Comparison of ENCODE assay signal across 16 cellular contexts in the genomic region with DNA sequence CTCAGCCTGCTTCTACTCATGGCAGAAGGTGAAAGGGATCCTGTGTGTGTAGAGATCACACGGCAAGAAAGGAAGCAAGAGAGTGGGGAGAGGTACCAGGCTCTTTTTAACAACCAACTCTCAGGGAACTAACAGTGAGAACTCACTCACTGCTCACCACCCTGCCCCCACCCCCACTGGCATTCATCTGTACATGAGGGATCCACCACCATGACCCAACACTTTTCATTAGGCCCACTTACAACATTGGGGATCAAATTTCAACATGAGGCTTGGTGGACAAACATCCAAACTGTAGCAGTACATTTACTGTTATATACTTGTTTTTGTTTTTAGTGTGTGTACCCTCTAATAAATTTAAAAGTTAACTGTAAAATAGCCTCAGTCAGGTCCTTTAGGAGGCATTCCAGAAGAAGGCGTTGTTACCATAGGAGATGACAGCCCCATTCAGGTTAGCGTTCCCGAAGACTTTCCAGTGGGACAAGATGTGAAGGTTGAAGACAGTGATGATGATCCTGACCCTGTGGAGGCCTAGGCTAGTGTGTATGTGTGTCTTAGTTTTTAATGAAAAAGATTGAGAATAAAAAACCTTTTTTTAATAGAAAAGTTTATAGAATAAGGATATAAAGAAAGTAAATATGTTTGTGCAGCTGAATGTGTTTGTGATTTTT. TPM values are rescaled to one million over a fixed set of nuclear protein-coding genes. Genes with fewer than 3 reads are reported as not detected.
DNase-seq lines count a peak whose midpoint lies in the region; ATAC-seq and TF ChIP-seq lines count a peak whose summit lies in the region.
"Had no signal": no experiment of that assay in that cellular context is flagged by ENCODE, and none has a peak within 500 bp of the region (broad histone marks: within the 10 kb centered on the region; RNA-seq: fewer than 3 reads in every experiment).

No MANE protein-coding gene starts in this region.

- no peak for ATAC-seq in upper lobe of left lung (ENCODE audit: low FRiP score in 2 of 2)

- in situ Hi-C loops in G401 (cut with HindIII; ENCODE audit: low sequenced_read_pairs) = no loop called here

- H3K9me3 ChIP-seq in cardiac muscle cell (ENCODE audit: low read depth) (no peaks in the 10 kb centered on the region), left ventricle myocardium inferior (replicated peaks) (no peaks in the 10 kb centered on the region), SJCRH30 (replicated peaks) (no peaks in the 10 kb centered on the region), upper lobe of left lung (no peaks in the 10 kb centered on the region)
- H3K9me3 ChIP-seq: Caco-2, HAP-1, SK-N-SH, vagina had no signal

- H3K27me3 ChIP-seq in cardiac muscle cell (no peaks in the 10 kb centered on the region), left ventricle myocardium inferior (ENCODE audit: low read depth) (no peaks in the 10 kb centered on the region), SJCRH30 (no peaks in the 10 kb centered on the region), upper lobe of left lung (no peaks in the 10 kb centered on the region)
- H3K27me3 ChIP-seq: vagina had no signal

- 67 to 69% methylated on average over 4 of the region's 4 CpGs for WGBS in upper lobe of left lung, 2 donors

- H3K36me3 ChIP-seq in cardiac muscle cell = no peaks in the 10 kb centered on the region
- no peaks in the 10 kb centered on the region for H3K36me3 ChIP-seq in left ventricle myocardium inferior
- no peaks in the 10 kb centered on the region for H3K36me3 ChIP-seq in SJCRH30
- H3K36me3 ChIP-seq in upper lobe of left lung = peaks cover 0 to 3% (median 0%) of the 10 kb centered on the region in 4 donors
- H3K36me3 ChIP-seq: HAP-1, vagina had no signal

- TF ChIP-seq POLR2A in upper lobe of left lung (IDR thresholded peaks at IDR 0.05) = no peak

- peak overlapping the region; percentile 84 for H3K27ac ChIP-seq in cardiac muscle cell
- no peak overlapping the region for H3K27ac ChIP-seq in left ventricle myocardium inferior (replicated peaks)
- no peak overlapping the region for H3K27ac ChIP-seq in SJCRH30
- H3K27ac ChIP-seq in upper lobe of left lung = no peak overlapping the region
- H3K27ac ChIP-seq: vagina had no signal

- no peak overlapping the region for H3K4me3 ChIP-seq in cardiac muscle cell
- no peak overlapping the region for H3K4me3 ChIP-seq in left ventricle myocardium inferior
- H3K4me3 ChIP-seq in SJCRH30 = no peak overlapping the region
- H3K4me3 ChIP-seq in fibroblast of the aortic adventitia (ENCODE audit: low read depth, low read length) = no peak overlapping the region
- no peak overlapping the region for H3K4me3 ChIP-seq in upper lobe of left lung
- H3K4me3 ChIP-seq: HAP-1, vagina had no signal

- no peak for TF ChIP-seq EP300 in upper lobe of left lung (IDR thresholded peaks at IDR 0.05)

- no peak for TF ChIP-seq CTCF in cardiac muscle cell (IDR thresholded peaks at IDR 0.05; ENCODE audit: low read depth, low read length)
- TF ChIP-seq CTCF in left ventricle myocardium inferior (IDR thresholded peaks at IDR 0.05; ENCODE audit: borderline replicate concordance) = no peak
- TF ChIP-seq CTCF in fibroblast of the aortic adventitia (IDR thresholded peaks at IDR 0.05; ENCODE audit: insufficient read depth, low read length) = no peak
- TF ChIP-seq CTCF in upper lobe of left lung (IDR thresholded peaks at IDR 0.05) = no peak

- H3K4me1 ChIP-seq in cardiac muscle cell (ENCODE audit: low read depth) (peaks cover 6% of the 10 kb centered on the region), left ventricle myocardium inferior (peaks cover 50% of the 10 kb centered on the region), SJCRH30 (no peaks in the 10 kb centered on the region), upper lobe of left lung (peaks cover 4 to 25% (median 10%) of the 10 kb centered on the region in 4 donors)
- H3K4me1 ChIP-seq: HAP-1 had no signal

- intact Hi-C loops in left ventricle myocardium inferior (cut with micrococcal nuclease) = no loop called here

- DNase-seq in cardiac muscle cell (ENCODE audit: low read depth in 1 of 2, low spot score in 1 of 2) (peak; percentile 31 to 34), left ventricle myocardium inferior (no peak), SJCRH30 (peak; percentile 5 to 9), fibroblast of the aortic adventitia (ENCODE audit: low read depth) (peak; percentile 15), stromal cell of bone marrow (ENCODE audit: low read depth) (peak; percentile 19), upper lobe of left lung (no peak), G401 (ENCODE audit: low spot score) (no peak), kidney glomerular epithelial cell (lab: John Stamatoyannopoulos, UW) (no peak)
- DNase-seq: ACHN; activated CD4-positive, alpha-beta memory T cell treated with anti-CD3 and anti-CD28 coated beads, Interleukin-2, amount 10 ng/mL, durations not matched to agents 7 days and 5 days; Caco-2; NCI-H2107; SK-N-SH; stimulated activated naive CD4-positive, alpha-beta T cell treated with Interleukin-2 at 50 U/mL for 16 hours had no signal

RNA-seq across cellular contexts. Expression of a gene that starts 11.3 kb away (rescaled TPM):
- total RNA-seq in cardiac muscle cell = 29.1 and 58.1 TPM in 2 replicates
- polyA plus RNA-seq in cardiac muscle cell = 32.5 and 44.9 TPM in 2 replicates
- total RNA-seq in left ventricle myocardium inferior = 42.5 TPM
- 20.4 and 24.0 TPM in 2 replicates for total RNA-seq in SJCRH30 (2014; rRNA removed; shearing (Covaris generic))
- 38.4 and 39.1 TPM in 2 replicates for total RNA-seq in fibroblast of the aortic adventitia (ENCODE audit: low replicate concordance)
- 10 to 100 TPM; 12.5 to 35.5 (median 24.1) TPM for total RNA-seq in upper lobe of left lung
- total RNA-seq in G401 (2014; rRNA removed; shearing (Covaris generic)) = 48.7 and 52.0 TPM in 2 replicates

Comparison
In these comparisons a context has a peak if more than half of its experiments do, and no peak if none do; other contexts are left out.
1. DNase-seq: peak in cardiac muscle cell (2 of 2), SJCRH30 (2 of 2), fibroblast of the aortic adventitia (single experiment) and stromal cell of bone marrow (single experiment); none in left ventricle myocardium inferior (single experiment), upper lobe of left lung (0 of 2), G401 (single experiment) and kidney glomerular epithelial cell (single experiment).